In the genomic region with DNA sequence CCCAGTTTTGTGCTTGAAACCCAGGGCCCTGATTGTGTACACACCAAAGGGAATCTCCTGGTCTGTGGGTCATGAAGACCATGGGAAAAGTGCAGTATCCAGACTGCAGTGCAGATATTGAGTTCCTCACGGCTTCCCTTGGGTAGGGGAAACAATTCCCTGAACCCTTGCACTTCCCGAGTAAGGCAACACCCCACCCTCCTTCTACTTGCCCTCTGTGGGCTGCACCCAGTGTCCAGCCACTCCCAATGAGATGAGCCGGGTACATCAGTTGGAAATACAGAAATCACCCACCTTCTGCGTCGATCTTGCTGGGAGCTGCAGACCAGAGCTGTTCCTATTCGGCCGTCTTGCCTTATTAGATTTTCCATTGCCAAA, we compare ENCODE assay signal across 1 cellular context.
TF ChIP-seq lines count a peak whose summit lies in the region.

No MANE protein-coding gene starts in this region.

TF ChIP-seq in IMR-90, 13 proteins besides CTCF, POLR2A, EP300 and RAD21:
- TF ChIP-seq BHLHE40 (IDR thresholded peaks at IDR 0.05; ENCODE audit: low read depth, low read length) = no peak
